ENCODE assay signal across 8 cellular contexts in genomic region chr11:9838961-9839360, GRCh38.
DNase-seq lines count a peak whose midpoint lies in the region; ATAC-seq and TF ChIP-seq lines count a peak whose summit lies in the region.

No MANE protein-coding gene starts in this region.

- DNase-seq in HT-29 (ENCODE audit: low spot score) (peak; percentile 68), islet precursor cell (peak; percentile 93), NCI-H128 (lab: John Stamatoyannopoulos, UW; ENCODE audit: unreplicated experiment) (no peak), NCI-H2029 treated with DMSO at 0.1 percent for 48 hours (lab: John Stamatoyannopoulos, UW) (no peak), glutamatergic neuron (no peak), NCI-H1694 treated with DMSO at 0.1 percent for 48 hours (lab: John Stamatoyannopoulos, UW) (no peak)

- ATAC-seq in GM18505 (IDR thresholded peaks at IDR 0.05; ENCODE audit: unreplicated experiment) = peak; percentile 64
- ATAC-seq in GM21825 (IDR thresholded peaks at IDR 0.05; ENCODE audit: unreplicated experiment) = peak; percentile 75

- no peak overlapping the region for H3K27ac Mint-ChIP-seq in glutamatergic neuron (ENCODE audit: unreplicated experiment)

- H3K9me3 Mint-ChIP-seq in glutamatergic neuron (ENCODE audit: unreplicated experiment) = no peaks in the 10 kb centered on the region

- no peak for TF ChIP-seq POLR2A in GM18505 (IDR thresholded peaks at IDR 0.05; ENCODE audit: borderline replicate concordance, extremely low read depth, insufficient read depth, insufficient read length)

- H3K36me3 Mint-ChIP-seq in glutamatergic neuron (ENCODE audit: unreplicated experiment) = no peaks in the 10 kb centered on the region

- no peak for TF ChIP-seq CTCF in glutamatergic neuron (IDR thresholded peaks at IDR 0.05; ENCODE audit: partially characterized antibody, unreplicated experiment)

- H3K4me1 Mint-ChIP-seq in glutamatergic neuron (ENCODE audit: low read depth, unreplicated experiment) = no peaks in the 10 kb centered on the region

- no peak overlapping the region for H3K4me3 Mint-ChIP-seq in glutamatergic neuron (ENCODE audit: unreplicated experiment)

- H3K27me3 Mint-ChIP-seq in glutamatergic neuron (ENCODE audit: unreplicated experiment) = no peaks in the 10 kb centered on the region

Comparison
In these comparisons a context has a peak if more than half of its experiments do, and no peak if none do; other contexts are left out.
1. DNase-seq: peak in HT-29 (single experiment) and islet precursor cell (single experiment); none in NCI-H128 (single experiment), NCI-H2029 treated with DMSO at 0.1 percent for 48 hours (single experiment), glutamatergic neuron (single experiment) and NCI-H1694 treated with DMSO at 0.1 percent for 48 hours (single experiment).